Comparison of ENCODE assay signal across 14 cellular contexts in the genomic region with DNA sequence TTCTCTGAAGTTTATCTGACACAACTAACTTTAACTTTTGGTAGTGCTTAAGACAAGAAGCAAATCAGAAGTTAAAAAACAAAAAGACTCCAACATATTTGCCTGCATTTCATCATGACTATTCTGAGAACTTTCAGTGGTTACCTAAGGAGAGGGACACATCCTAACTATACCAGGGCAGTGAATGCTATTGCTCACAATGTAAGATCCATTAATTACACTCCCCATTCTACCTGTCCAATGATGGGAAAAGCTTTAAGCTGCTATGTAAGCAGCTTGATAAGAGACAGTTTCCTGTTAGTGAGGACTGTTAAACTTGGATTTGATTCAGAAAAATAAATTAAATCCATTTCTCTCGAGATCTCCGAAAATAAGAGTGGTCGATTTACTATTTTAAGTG. TPM values are rescaled to one million over a fixed set of nuclear protein-coding genes. Genes with fewer than 3 reads are reported as not detected.
DNase-seq lines count a peak whose midpoint lies in the region; ATAC-seq and TF ChIP-seq lines count a peak whose summit lies in the region.
"Had no signal": no experiment of that assay in that cellular context is flagged by ENCODE, and none has a peak within 500 bp of the region (broad histone marks: within the 10 kb centered on the region; RNA-seq: fewer than 3 reads in every experiment).

No MANE protein-coding gene starts in this region.

- H3K4me1 Mint-ChIP-seq in activated T-cell treated with anti-CD3 and anti-CD28 coated beads, Interleukin-2, amount 50 U/mL, for 4 hours (ENCODE audit: low read depth): peaks cover 8% of the 10 kb centered on the region

- H3K9ac ChIP-seq in OCI-LY1 (ENCODE audit: low read length): 0 out of 2 replicates have a peak overlapping the region, but pooled peaks have one; percentile 17

- H3K9me2 ChIP-seq in OCI-LY1 (ENCODE audit: low read depth, low read length): no peaks in the 10 kb centered on the region

- peaks cover 2% of the 10 kb centered on the region for H3K9me3 Mint-ChIP-seq in activated T-cell treated with anti-CD3 and anti-CD28 coated beads, Interleukin-2, amount 50 U/mL, for 4 hours
- H3K9me3 Mint-ChIP-seq: activated CD4-positive, alpha-beta T cell treated with anti-CD3 and anti-CD28 coated beads, Interleukin-2, amount 10 ng/mL, durations not matched to agents 24 days and 14 days; activated T-helper 1 cell treated with anti-CD3 and anti-CD28 coated beads, Interleukin-12 subunit alpha, Interleukin-12 subunit beta, Interleukin-2, Interleukin-4 antibody, amounts not matched to agents 30 ng/mL and 10 ng/mL and 1 ng/mL, durations not matched to agents 14 hours and 24 hours and 36 hours had no signal

- H3K4me2 ChIP-seq in OCI-LY1 (ENCODE audit: low read length): peak overlapping the region; percentile 48

- no peaks in the 10 kb centered on the region for H3K79me2 ChIP-seq in OCI-LY1 (ENCODE audit: insufficient read depth, low read length)

- H3K27me3 ChIP-seq in OCI-LY1 (ENCODE audit: insufficient read depth, low read length) (no peaks in the 10 kb centered on the region), breast epithelium (no peaks in the 10 kb centered on the region)
- H3K27me3 ChIP-seq: spleen, suprapubic skin had no signal

- no peaks in the 10 kb centered on the region for H4K20me1 ChIP-seq in OCI-LY1 (ENCODE audit: insufficient read depth, low read length)

- peak overlapping the region; percentile 71 for H3K27ac ChIP-seq in OCI-LY1 (ENCODE audit: low read depth, low read length, poor library complexity, severe bottlenecking)
- no peak overlapping the region for H3K27ac ChIP-seq in breast epithelium
- H3K27ac ChIP-seq: spleen, suprapubic skin had no signal

- ATAC-seq in GM18907 (IDR thresholded peaks at IDR 0.05; ENCODE audit: unreplicated experiment) (peak; percentile 69), GM21526 (IDR thresholded peaks at IDR 0.05; ENCODE audit: low FRiP score, unreplicated experiment) (peak; percentile 43), HG03095 (IDR thresholded peaks at IDR 0.05; ENCODE audit: unreplicated experiment) (peak; percentile 31)
- no peak for ATAC-seq in activated T-cell treated with anti-CD3 and anti-CD28 coated beads, Interleukin-2, amount 50 U/mL, for 4 hours

- TF ChIP-seq CTCF in OCI-LY1 (IDR thresholded peaks at IDR 0.05; ENCODE audit: low read length): no peak
- no peak for TF ChIP-seq CTCF in breast epithelium (IDR thresholded peaks at IDR 0.05)

- intact Hi-C loops in breast epithelium (cut with DNase I; ENCODE audit: low total_unique reads): no loop called here

- no peaks in the 10 kb centered on the region for H3K36me3 Mint-ChIP-seq in activated T-cell treated with anti-CD3 and anti-CD28 coated beads, Interleukin-2, amount 50 U/mL, for 4 hours (ENCODE audit: insufficient read depth)

- H3K4me1 ChIP-seq in OCI-LY1 (ENCODE audit: insufficient read depth, low read length, severe bottlenecking): peaks cover 30% of the 10 kb centered on the region
- no peaks in the 10 kb centered on the region for H3K4me1 ChIP-seq in breast epithelium
- H3K4me1 ChIP-seq: suprapubic skin had no signal

- no peaks in the 10 kb centered on the region for H3K27me3 Mint-ChIP-seq in activated T-cell treated with anti-CD3 and anti-CD28 coated beads, Interleukin-2, amount 50 U/mL, for 4 hours (ENCODE audit: low read depth)
- H3K27me3 Mint-ChIP-seq: activated CD4-positive, alpha-beta T cell treated with anti-CD3 and anti-CD28 coated beads, Interleukin-2, amount 10 ng/mL, durations not matched to agents 24 days and 14 days; dendritic cell treated with granulocyte-macrophage colony-stimulating factor and Interleukin-4, amounts not matched to agents 40 ng/mL and 50 ng/mL, for 4 days had no signal

- H3K36me3 ChIP-seq in OCI-LY1 (ENCODE audit: insufficient read depth, low read length) (no peaks in the 10 kb centered on the region), breast epithelium (no peaks in the 10 kb centered on the region)
- H3K36me3 ChIP-seq: spleen, suprapubic skin had no signal

- H3K9me3 ChIP-seq in OCI-LY1 (ENCODE audit: low read length) (peaks cover 3% of the 10 kb centered on the region; the same call in 1 of the 2 replicates), breast epithelium (peaks cover 0 to 6% of the 10 kb centered on the region in 2 donors)
- H3K9me3 ChIP-seq: suprapubic skin had no signal

- no peak for TF ChIP-seq POLR2A in breast epithelium (IDR thresholded peaks at IDR 0.05)

- H3K4me3 Mint-ChIP-seq in activated T-cell treated with anti-CD3 and anti-CD28 coated beads, Interleukin-2, amount 50 U/mL, for 4 hours: no peak overlapping the region
- H3K4me3 Mint-ChIP-seq: activated CD4-positive, alpha-beta T cell treated with anti-CD3 and anti-CD28 coated beads, Interleukin-2, amount 10 ng/mL, durations not matched to agents 24 days and 14 days; activated T-helper 1 cell treated with anti-CD3 and anti-CD28 coated beads, Interleukin-12 subunit alpha, Interleukin-12 subunit beta, Interleukin-2, Interleukin-4 antibody, amounts not matched to agents 30 ng/mL and 10 ng/mL and 1 ng/mL, durations not matched to agents 14 hours and 24 hours and 36 hours; dendritic cell treated with granulocyte-macrophage colony-stimulating factor and Interleukin-4, amounts not matched to agents 40 ng/mL and 50 ng/mL, for 4 days had no signal

- H2AFZ ChIP-seq in OCI-LY1 (ENCODE audit: low read length): peak overlapping the region; percentile 48; the same call in 1 of the 2 replicates

- no peak overlapping the region for H3K4me3 ChIP-seq in OCI-LY1 (ENCODE audit: low read depth, low read length, poor library complexity, severe bottlenecking)
- no peak overlapping the region for H3K4me3 ChIP-seq in breast epithelium
- H3K4me3 ChIP-seq: spleen, suprapubic skin had no signal

- no peak for DNase-seq in GM19238 (ENCODE audit: insufficient read length, low spot score)
- DNase-seq in breast epithelium (ENCODE audit: low spot score in 2 of 2): no peak
- no peak for DNase-seq in activated T-cell treated with anti-CD3 and anti-CD28 coated beads, Interleukin-2, amount 50 U/mL, for 4 hours
- DNase-seq: activated CD4-positive, alpha-beta T cell treated with anti-CD3 and anti-CD28 coated beads, Interleukin-2, amount 10 ng/mL, durations not matched to agents 24 days and 14 days; NCI-H2171; spleen; T-helper 1 cell had no signal

- no peaks in the 10 kb centered on the region for H3F3A ChIP-seq in OCI-LY1 (ENCODE audit: insufficient read depth, low read length)

RNA-seq across cellular contexts. Expression of a gene that starts 37.5 kb away (rescaled TPM):
- 10 to 100 TPM in 1 of 3 donors, 1 to 10 TPM in 2; 4.3 to 10.8 (median 6.3) TPM for total RNA-seq in breast epithelium
- 1 to 10 TPM in 1 of 3 donors, under 1 TPM in 2; 0.63 to 1.4 (median 0.94) TPM for total RNA-seq in activated T-cell treated with anti-CD3 and anti-CD28 coated beads, Interleukin-2, amount 50 U/mL, for 4 hours

RNA-seq across cellular contexts. Expression of a gene that starts 38.3 kb away (rescaled TPM):
- 10 to 100 TPM; 64.6 to 85.9 (median 79.6) TPM for total RNA-seq in breast epithelium
- total RNA-seq in activated T-cell treated with anti-CD3 and anti-CD28 coated beads, Interleukin-2, amount 50 U/mL, for 4 hours: 10 to 100 TPM; 68.2 to 69.5 (median 68.4) TPM

Comparison
In these comparisons a context has a peak if more than half of its experiments do, and no peak if none do; other contexts are left out.
1. ATAC-seq: peak in GM18907 (single experiment), GM21526 (single experiment) and HG03095 (single experiment); none in activated T-cell treated with anti-CD3 and anti-CD28 coated beads, Interleukin-2, amount 50 U/mL, for 4 hours (0 of 2).